8 cellular contexts compared by ENCODE assay signal in genomic region chr1:84573481-84573966, GRCh38. TPM values are rescaled to one million over a fixed set of nuclear protein-coding genes. Genes with fewer than 3 reads are reported as not detected.
DNase-seq lines count a peak whose midpoint lies in the region; ATAC-seq and TF ChIP-seq lines count a peak whose summit lies in the region.

No MANE protein-coding gene starts in this region.

- CTCF ChIA-PET in CD4-positive, alpha-beta T cell (lab: Charles Lee) = interaction anchor here (1.2 to 2.5 kb wide), 7 partner anchors 41 to 432 kb away, joined by 3 to 10 read pairs (median 4); partner anchors contain the start of genes GNG5 and SPATA1
- CTCF ChIA-PET in mammary epithelial cell (lab: Charles Lee; ENCODE audit: low non-redundant PET) = interaction anchor here (0.6 kb wide), 1 partner anchor 67 kb away, joined by 4 read pairs; the partner anchor contains the start of genes GNG5 and SPATA1

- H3K27me3 Mint-ChIP-seq in CD4-positive, alpha-beta T cell = no peaks in the 10 kb centered on the region

- H2AFZ ChIP-seq in mammary epithelial cell (ENCODE audit: low read depth, low read length) = peak overlapping the region; percentile 93

- POLR2A ChIA-PET in CD4-positive, alpha-beta T cell (lab: Charles Lee) = interaction anchor here (0.6 to 4.2 kb wide), 28 partner anchors 9 to 1135 kb away, joined by 3 to 81 read pairs (median 4); partner anchors contain the start of genes BCL10, GNG5, PRKACB and RPF1

- H3K4me1 Mint-ChIP-seq in CD4-positive, alpha-beta T cell (ENCODE audit: low read depth) = peaks cover 54% of the 10 kb centered on the region

- intact Hi-C loops in CD4-positive, alpha-beta T cell (cut with DNase I, micrococcal nuclease) = loop anchor here (2.0 to 10.0 kb wide), 6 partner anchors 95 to 704 kb away; partner anchors contain the start of genes BCL10 (in 2 of the 2) and RPF1 (in 1 of the 2)
- intact Hi-C loops in mammary epithelial cell (cut with micrococcal nuclease) = loop anchor here (5.0 kb wide), 1 partner anchor 66 kb away; the partner anchor contains the start of genes GNG5 and SPATA1

- H3K27me3 ChIP-seq in CD4-positive, alpha-beta T cell (ENCODE audit: control insufficient read depth, insufficient read depth, low read length) = no peaks in the 10 kb centered on the region
- peaks cover 5% of the 10 kb centered on the region; the same call in 1 of the 2 replicates for H3K27me3 ChIP-seq in HUES64 (ENCODE audit: insufficient read depth, low read length)
- H3K27me3 ChIP-seq in mammary epithelial cell (ENCODE audit: insufficient read depth, low read length) = no peaks in the 10 kb centered on the region

- BruUV-seq in mammary epithelial cell (replicated peaks; lab: Mats Ljungman, UMichigan) = TSS peak; percentile 66

- H3K4me1 ChIP-seq in HUES64 (ENCODE audit: insufficient read depth, low read length) = peaks cover 25% of the 10 kb centered on the region
- H3K4me1 ChIP-seq in mammary epithelial cell (ENCODE audit: insufficient read depth, low read length) = peaks cover 22% of the 10 kb centered on the region
- peaks cover 6% of the 10 kb centered on the region for H3K4me1 ChIP-seq in mesodermal cell (ENCODE audit: control insufficient read depth, insufficient read depth, low read length, poor library complexity, severe bottlenecking)

- H3K27ac ChIP-seq in CD4-positive, alpha-beta T cell (ENCODE audit: low read depth, low read length) = peak overlapping the region; percentile 97
- H3K27ac ChIP-seq in HUES64 (ENCODE audit: low read depth, low read length) (peak overlapping the region; percentile 89; the same call in 1 of the 2 replicates), mammary epithelial cell (ENCODE audit: insufficient read depth, low read depth, low read length) (peak overlapping the region; percentile 83), mesodermal cell (ENCODE audit: low read depth, low read length, severe bottlenecking) (peak overlapping the region; percentile 97)

- no peaks in the 10 kb centered on the region for H3K9me3 ChIP-seq in CD4-positive, alpha-beta T cell (ENCODE audit: control insufficient read depth, low read length)
- H3K9me3 ChIP-seq in HUES64 (ENCODE audit: insufficient read depth, low read depth, low read length) (no peaks in the 10 kb centered on the region), mammary epithelial cell (replicated peaks; ENCODE audit: insufficient read depth, low read length) (no peaks in the 10 kb centered on the region), mesodermal cell (ENCODE audit: control insufficient read depth, low read length) (no peaks in the 10 kb centered on the region)

- DNase-seq in CD4-positive, alpha-beta T cell = no peak
- peak; percentile 13 for DNase-seq in mammary epithelial cell
- DNase-seq in T-helper 9 cell = no peak
- DNase-seq in NCI-H1417 treated with DMSO at 0.1 percent for 48 hours (lab: John Stamatoyannopoulos, UW) = no peak
- DNase-seq in foreskin melanocyte = no peak

- 0 out of 2 replicates have a peak, but pooled peaks cover 2% of the 10 kb centered on the region for H3K36me3 ChIP-seq in HUES64 (ENCODE audit: insufficient read depth, low read length)
- H3K36me3 ChIP-seq in mammary epithelial cell (ENCODE audit: insufficient read depth, low read length) = no peaks in the 10 kb centered on the region
- H3K36me3 ChIP-seq in mesodermal cell (ENCODE audit: control insufficient read depth, insufficient read depth, low read length) = peaks cover 13% of the 10 kb centered on the region

- peak overlapping the region; percentile 97 for H3K4me2 ChIP-seq in mammary epithelial cell (ENCODE audit: insufficient read depth, low read depth, low read length)

- WGBS in HUES64 = 23% methylated on average over 5 of the region's 5 CpGs
- 0% methylated on average over 5 of the region's 5 CpGs for WGBS in mammary epithelial cell (ENCODE audit: low coverage, missing lambda C conversion rate)
- 0 to 10% methylated on average over 3 of the region's 5 CpGs for WGBS in mesodermal cell (ENCODE audit: insufficient coverage in 2 of 2), 2 experiments

- H3K4me3 ChIP-seq in HUES64 (ENCODE audit: low read length) = peak overlapping the region; percentile 79
- peak overlapping the region; percentile 61 to 80 (median 68) for H3K4me3 ChIP-seq in mammary epithelial cell (replicated peaks in 1 of 3; ENCODE audit: insufficient read depth in 1 of 3, low read depth in 2 of 3, low read length in 3 of 3)
- H3K4me3 ChIP-seq in mesodermal cell (ENCODE audit: extremely low read depth, insufficient read depth, low read length, poor library complexity, severe bottlenecking) = peak overlapping the region; percentile 71

- H3K79me2 ChIP-seq in mammary epithelial cell (ENCODE audit: insufficient read depth, low read length) = peaks cover 30% of the 10 kb centered on the region

- H3K36me3 Mint-ChIP-seq in CD4-positive, alpha-beta T cell (ENCODE audit: low read depth) = peaks cover 47% of the 10 kb centered on the region

- in situ Hi-C loops in mammary epithelial cell (cut with MboI; ENCODE audit: low sequenced_read_pairs in 2 of 2) = no loop called here

- dilution Hi-C loops in mammary epithelial cell (cut with HindIII; ENCODE audit: low sequenced_read_pairs) = no loop called here

- no peak for TF ChIP-seq CTCF in CD4-positive, alpha-beta T cell (IDR thresholded peaks at IDR 0.05)
- peak in 1 of 2 donors; percentile 9 for TF ChIP-seq CTCF in mammary epithelial cell (conservative IDR thresholded peaks at IDR 0.05 in 1 of 2, IDR thresholded peaks at IDR 0.05 in 1 of 2; ENCODE audit: extremely low read depth in 1 of 2, insufficient read depth in 1 of 2, low read depth in 1 of 2, low read length in 2 of 2)

- H4K20me1 ChIP-seq in mammary epithelial cell (ENCODE audit: insufficient read depth, low read length) = no peaks in the 10 kb centered on the region

- peak overlapping the region; percentile 84 for H3K9ac ChIP-seq in HUES64 (ENCODE audit: low read depth, low read length)
- H3K9ac ChIP-seq in mammary epithelial cell (ENCODE audit: insufficient read depth, low read length) = peak overlapping the region; percentile 88

- no peaks in the 10 kb centered on the region for H3K9me3 Mint-ChIP-seq in CD4-positive, alpha-beta T cell

- H3K4me3 Mint-ChIP-seq in CD4-positive, alpha-beta T cell = peak overlapping the region; percentile 99

- ATAC-seq in CD4-positive, alpha-beta T cell (ENCODE audit: poor library complexity) = no peak
- ATAC-seq in HG03457 (IDR thresholded peaks at IDR 0.05; ENCODE audit: unreplicated experiment) = no peak

- H3K27ac Mint-ChIP-seq in CD4-positive, alpha-beta T cell = peak overlapping the region; percentile 100

RNA-seq across cellular contexts. Expression of gene CTBS, which starts 0.7 kb away (rescaled TPM):
- total RNA-seq in CD4-positive, alpha-beta T cell = 10 to 100 TPM; 19.4 to 20.0 TPM
- 3.5 TPM for polyA plus RNA-seq in HUES64 (2013, experiment 1 of 2)
- 6.0 TPM for polyA plus RNA-seq in HUES64 (2013, experiment 2 of 2)
- total RNA-seq in mammary epithelial cell = 10 to 100 TPM; 12.3 to 13.1 TPM
- 10.5 TPM for polyA plus RNA-seq in mammary epithelial cell
- 4.0 TPM for polyA minus RNA-seq in mammary epithelial cell
- polyA plus RNA-seq in mesodermal cell (2013, experiment 1 of 2) = 20.4 TPM
- 20.3 TPM for polyA plus RNA-seq in mesodermal cell (2013, experiment 2 of 2)
